Comparison of ENCODE assay signal across 9 cellular contexts in the genomic region with DNA sequence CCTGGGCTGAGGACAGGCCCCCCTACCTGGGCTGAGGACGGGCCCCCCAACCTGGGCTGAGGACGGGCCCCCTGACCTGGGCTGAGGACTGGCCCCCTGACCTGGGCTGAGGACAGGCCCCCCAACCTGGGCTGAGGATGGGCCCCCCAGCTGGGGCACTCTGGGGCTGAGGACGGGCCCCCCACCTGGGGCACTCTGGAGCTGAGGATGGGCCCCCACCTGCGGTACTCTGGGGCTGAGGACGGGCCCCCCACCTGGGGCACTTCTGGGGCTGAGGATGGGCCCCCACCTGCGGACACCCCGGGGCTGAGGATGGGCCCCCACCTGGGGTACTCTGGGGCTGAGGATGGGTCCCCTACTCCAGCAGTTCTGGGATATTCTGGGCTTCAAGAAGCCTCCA.
DNase-seq lines count a peak whose midpoint lies in the region; ATAC-seq and TF ChIP-seq lines count a peak whose summit lies in the region.
"Had no signal": no experiment of that assay in that cellular context is flagged by ENCODE, and none has a peak within 500 bp of the region (broad histone marks: within the 10 kb centered on the region; RNA-seq: fewer than 3 reads in every experiment).

No MANE protein-coding gene starts in this region.

- POLR2A ChIA-PET in Panc1 (lab: Charles Lee), result no interaction called here

- TF ChIP-seq EP300 in suprapubic skin (IDR thresholded peaks at IDR 0.05), result no peak

- no CpG with 5 or more reads among the region's 7 CpGs for WGBS in suprapubic skin

- H3K9me3 ChIP-seq in Panc1 (ENCODE audit: control insufficient read depth, insufficient read depth, low read depth, low read length) (no peaks in the 10 kb centered on the region), suprapubic skin (no peaks in the 10 kb centered on the region)
- H3K9me3 ChIP-seq: pancreas had no signal

- H3K9me3 Mint-ChIP-seq in activated T-cell treated with anti-CD3 and anti-CD28 coated beads, Interleukin-2, amount 50 U/mL, for 24 hours, result peaks cover 2% of the 10 kb centered on the region
- peaks cover 14% of the 10 kb centered on the region for H3K9me3 Mint-ChIP-seq in glutamatergic neuron (ENCODE audit: unreplicated experiment)

- H3K27ac Mint-ChIP-seq in activated T-cell treated with anti-CD3 and anti-CD28 coated beads, Interleukin-2, amount 50 U/mL, for 24 hours, result peak overlapping the region; percentile 97
- peak overlapping the region; percentile 38 for H3K27ac Mint-ChIP-seq in glutamatergic neuron (ENCODE audit: unreplicated experiment)

- no peak for TF ChIP-seq POLR2A in suprapubic skin (IDR thresholded peaks at IDR 0.05)

- H3K27me3 ChIP-seq in Panc1 (ENCODE audit: control insufficient read depth, insufficient read depth, low read length) (no peaks in the 10 kb centered on the region), suprapubic skin (no peaks in the 10 kb centered on the region)
- H3K27me3 ChIP-seq: pancreas had no signal

- peaks cover 70% of the 10 kb centered on the region for H3K4me1 Mint-ChIP-seq in activated T-cell treated with anti-CD3 and anti-CD28 coated beads, Interleukin-2, amount 50 U/mL, for 24 hours (ENCODE audit: low read depth)
- peaks cover 20% of the 10 kb centered on the region for H3K4me1 Mint-ChIP-seq in glutamatergic neuron (ENCODE audit: low read depth, unreplicated experiment)

- H3K36me3 ChIP-seq in Panc1 (ENCODE audit: control insufficient read depth, insufficient read depth, low read length) (no peaks in the 10 kb centered on the region), suprapubic skin (no peaks in the 10 kb centered on the region)
- H3K36me3 ChIP-seq: pancreas had no signal

- H3K4me3 Mint-ChIP-seq in activated T-cell treated with anti-CD3 and anti-CD28 coated beads, Interleukin-2, amount 50 U/mL, for 24 hours, result peak overlapping the region; percentile 69
- no peak overlapping the region for H3K4me3 Mint-ChIP-seq in glutamatergic neuron (ENCODE audit: unreplicated experiment)

- H3K4me1 ChIP-seq in Panc1 (ENCODE audit: control insufficient read depth, insufficient read depth, low read length), result peaks cover 57% of the 10 kb centered on the region
- peaks cover 68% of the 10 kb centered on the region for H3K4me1 ChIP-seq in suprapubic skin

- CTCF ChIA-PET in Panc1 (lab: Charles Lee), result no interaction called here

- peaks cover 41% of the 10 kb centered on the region for H3K36me3 Mint-ChIP-seq in activated T-cell treated with anti-CD3 and anti-CD28 coated beads, Interleukin-2, amount 50 U/mL, for 24 hours (ENCODE audit: low read depth)
- H3K36me3 Mint-ChIP-seq in glutamatergic neuron (ENCODE audit: unreplicated experiment), result no peaks in the 10 kb centered on the region

- no peak for ATAC-seq in Panc1
- ATAC-seq: pancreas had no signal

- H3K4me3 ChIP-seq in Panc1 (ENCODE audit: low read depth in 2 of 2, low read length in 2 of 2) (no peak overlapping the region), suprapubic skin (no peak overlapping the region)
- H3K4me3 ChIP-seq: pancreas had no signal

- in situ Hi-C loops in Panc1 (cut with HindIII; ENCODE audit: low pct_unique_long_range_greater_than_20kb, low sequenced_read_pairs), result no loop called here

- TF ChIP-seq CTCF in Panc1 (IDR thresholded peaks at IDR 0.05) (no peak), glutamatergic neuron (IDR thresholded peaks at IDR 0.05; ENCODE audit: partially characterized antibody, unreplicated experiment) (no peak), suprapubic skin (IDR thresholded peaks at IDR 0.05) (no peak), GM20000 (IDR thresholded peaks at IDR 0.05; ENCODE audit: extremely low read depth, missing control alignments) (no peak)

- no TSS peak for BruUV-seq in Panc1 (replicated peaks; lab: Mats Ljungman, UMichigan)

- H3K27me3 Mint-ChIP-seq in activated T-cell treated with anti-CD3 and anti-CD28 coated beads, Interleukin-2, amount 50 U/mL, for 24 hours, result no peaks in the 10 kb centered on the region
- peaks cover 16% of the 10 kb centered on the region for H3K27me3 Mint-ChIP-seq in glutamatergic neuron (ENCODE audit: unreplicated experiment)

- DNase-seq in activated T-cell treated with anti-CD3 and anti-CD28 coated beads, Interleukin-2, amount 50 U/mL, for 24 hours, result peak; percentile 58
- DNase-seq in activated T-cell treated with anti-CD3 and anti-CD28 coated beads for 4 hours (no peak), Panc1 (ENCODE audit: low read depth, low spot score) (no peak), glutamatergic neuron (no peak), suprapubic skin (ENCODE audit: low spot score in 2 of 2) (peak in 1 of 2 donors; percentile 65), NCI-H1930 (lab: John Stamatoyannopoulos, UW) (no peak), NCI-H1436 (lab: John Stamatoyannopoulos, UW) (no peak), GM20000 (ENCODE audit: low spot score) (no peak)

- H3K27ac ChIP-seq in Panc1 (ENCODE audit: low read length) (peak overlapping the region; percentile 98), suprapubic skin (peak overlapping the region; percentile 97)

- intact Hi-C loops in Panc1 (cut with micrococcal nuclease; ENCODE audit: unreplicated experiment), result loop anchor here (5.0 kb wide), 1 partner anchor 35 kb away; no protein-coding TSS in a partner anchor
